Comparison of ENCODE assay signal across 20 cellular contexts in the genomic region with DNA sequence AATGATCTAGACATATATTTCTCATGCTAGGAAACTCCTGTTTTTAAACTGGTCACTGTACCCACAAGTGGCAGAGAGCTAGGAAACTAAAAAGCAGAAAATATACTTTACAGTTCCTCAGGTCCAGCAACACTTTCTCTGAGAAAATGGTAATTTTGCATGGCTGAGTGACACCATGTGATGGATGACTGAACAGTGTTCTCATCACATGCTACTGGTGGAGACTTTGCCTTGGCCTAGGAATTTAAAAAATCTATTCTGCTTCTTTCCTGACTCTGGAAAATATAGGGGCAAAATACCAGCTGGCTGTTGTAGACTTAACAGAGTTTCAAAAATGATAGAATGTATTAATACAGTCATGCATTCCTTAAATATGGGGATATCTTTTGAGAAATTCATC. TPM values are rescaled to one million over a fixed set of nuclear protein-coding genes. Genes with fewer than 3 reads are reported as not detected.
DNase-seq lines count a peak whose midpoint lies in the region; ATAC-seq and TF ChIP-seq lines count a peak whose summit lies in the region.
"Had no signal": no experiment of that assay in that cellular context is flagged by ENCODE, and none has a peak within 500 bp of the region (broad histone marks: within the 10 kb centered on the region; RNA-seq: fewer than 3 reads in every experiment).

No MANE protein-coding gene starts in this region.

- no peak overlapping the region for H3K4me2 ChIP-seq in trophoblast cell (ENCODE audit: low read length)

- H3K4me1 ChIP-seq in Caco-2 (peaks cover 36% of the 10 kb centered on the region), trophoblast cell (ENCODE audit: control insufficient read depth in 1 of 2, insufficient read depth in 2 of 2, low read length in 2 of 2) (peaks cover 3 to 7% of the 10 kb centered on the region in 2 experiments)

- H3K9me3 ChIP-seq in Caco-2 (no peaks in the 10 kb centered on the region), trophoblast cell (ENCODE audit: insufficient read depth, low read depth, low read length) (no peaks in the 10 kb centered on the region)
- H3K9me3 ChIP-seq: right lobe of liver had no signal

- H3K27me3 ChIP-seq in Caco-2 (replicated peaks; ENCODE audit: control insufficient read depth, insufficient read depth, low read length) (no peaks in the 10 kb centered on the region), trophoblast cell (ENCODE audit: insufficient read depth, low read length) (no peaks in the 10 kb centered on the region)
- H3K27me3 ChIP-seq: brain microvascular endothelial cell, right lobe of liver had no signal

- peak overlapping the region; percentile 72 for H3K27ac Mint-ChIP-seq in Caco-2 (ENCODE audit: unreplicated experiment)
- peak overlapping the region; percentile 84; the same call in 1 of the 2 replicates for H3K27ac Mint-ChIP-seq in WTC11
- no peak overlapping the region for H3K27ac Mint-ChIP-seq in activated CD4-positive, alpha-beta T cell treated with anti-CD3 and anti-CD28 coated beads for 36 hours
- H3K27ac Mint-ChIP-seq: dendritic cell treated with granulocyte-macrophage colony-stimulating factor and Interleukin-4, amounts not matched to agents 40 ng/mL and 50 ng/mL, for 4 days had no signal

- no peak overlapping the region for H3K23ac ChIP-seq in trophoblast cell (ENCODE audit: low read length)

- no peaks in the 10 kb centered on the region; the same call in 1 of the 2 replicates for H3K36me3 ChIP-seq in Caco-2 (ENCODE audit: control insufficient read depth, insufficient read depth, low read length)
- H3K36me3 ChIP-seq in trophoblast cell (ENCODE audit: control insufficient read depth in 1 of 2, insufficient read depth in 2 of 2, low read length in 2 of 2): peaks cover 13 to 18% of the 10 kb centered on the region in 2 experiments
- H3K36me3 ChIP-seq: brain microvascular endothelial cell, right lobe of liver had no signal

- DNase-seq in Caco-2 (no peak), WTC11 (ENCODE audit: low spot score) (no peak), iris pigment epithelial cell (ENCODE audit: low read depth) (peak; percentile 47), trophoblast cell (peak in 1 of 2 donors; percentile 71), epidermal melanocyte (ENCODE audit: insufficient read length, low spot score) (no peak), germinal center (ENCODE audit: low spot score) (no peak)
- DNase-seq in activated CD4-positive, alpha-beta T cell treated with anti-CD3 and anti-CD28 coated beads for 36 hours: no peak
- DNase-seq: ACHN; activated T-cell treated with anti-CD3 and anti-CD28 coated beads, Interleukin-2, amount 50 U/mL, for 48 hours; brain microvascular endothelial cell; HCEC 1CT; NCI-H1092; NCI-H2081 treated with DMSO at 0.1 percent for 48 hours; right lobe of liver; SHP77 treated with DMSO at 0.1 percent for 48 hours; stimulated activated naive CD8-positive, alpha-beta T cell treated with anti-CD3 and anti-CD28 coated beads, Interleukin-15, Interleukin-2, amounts not matched to agents 100 U/mL and 50 U/mL, for 24 hours had no signal

- H4K91ac ChIP-seq in trophoblast cell (ENCODE audit: low read depth, low read length): no peak overlapping the region

- H3K27me3 Mint-ChIP-seq in Caco-2 (ENCODE audit: insufficient read depth, unreplicated experiment): no peaks in the 10 kb centered on the region
- no peaks in the 10 kb centered on the region for H3K27me3 Mint-ChIP-seq in WTC11 (ENCODE audit: low read depth)
- H3K27me3 Mint-ChIP-seq in activated CD4-positive, alpha-beta T cell treated with anti-CD3 and anti-CD28 coated beads for 36 hours: no peaks in the 10 kb centered on the region
- H3K27me3 Mint-ChIP-seq: dendritic cell treated with granulocyte-macrophage colony-stimulating factor and Interleukin-4, amounts not matched to agents 40 ng/mL and 50 ng/mL, for 4 days had no signal

- H3K27ac ChIP-seq in trophoblast cell (ENCODE audit: low read depth, low read length): no peak overlapping the region
- H3K27ac ChIP-seq: brain microvascular endothelial cell, epithelial cell of prostate had no signal

- H3K4me1 Mint-ChIP-seq in Caco-2 (ENCODE audit: low read depth, unreplicated experiment): peaks cover 43% of the 10 kb centered on the region
- H3K4me1 Mint-ChIP-seq in WTC11: peaks cover 34% of the 10 kb centered on the region
- peaks cover 10% of the 10 kb centered on the region for H3K4me1 Mint-ChIP-seq in activated CD4-positive, alpha-beta T cell treated with anti-CD3 and anti-CD28 coated beads for 36 hours

- no peak for ATAC-seq in WTC11
- ATAC-seq in activated CD4-positive, alpha-beta T cell treated with anti-CD3 and anti-CD28 coated beads for 36 hours: no peak
- ATAC-seq in HG02870 (IDR thresholded peaks at IDR 0.05; ENCODE audit: unreplicated experiment): no peak
- ATAC-seq: stimulated activated naive CD8-positive, alpha-beta T cell treated with anti-CD3 and anti-CD28 coated beads, Interleukin-15, Interleukin-2, amounts not matched to agents 100 U/mL and 50 U/mL, for 24 hours had no signal

- no peak overlapping the region for H3K14ac ChIP-seq in trophoblast cell (ENCODE audit: low read length)

- peaks cover 14% of the 10 kb centered on the region for H3K79me2 ChIP-seq in trophoblast cell (ENCODE audit: control insufficient read depth, insufficient read depth, low read length, poor library complexity)

- POLR2A ChIA-PET in Caco-2 (lab: Charles Lee): no interaction called here
- POLR2A ChIA-PET in WTC11 (lab: Charles Lee): no interaction called here
- POLR2A ChIA-PET in activated CD4-positive, alpha-beta T cell treated with anti-CD3 and anti-CD28 coated beads for 36 hours (lab: Charles Lee): no interaction called here

- no TSS peak for BruUV-seq in Caco-2 (replicated peaks; lab: Mats Ljungman, UMichigan)

- intact Hi-C loops in Caco-2 (cut with micrococcal nuclease; ENCODE audit: unreplicated experiment): loop anchor here (5.0 kb wide), 2 partner anchors 36 to 59 kb away; no protein-coding TSS in a partner anchor
- intact Hi-C loops in activated CD4-positive, alpha-beta T cell treated with anti-CD3 and anti-CD28 coated beads for 36 hours (cut with DNase I, micrococcal nuclease): no loop called here

- no peak overlapping the region for H3K9ac ChIP-seq in trophoblast cell (ENCODE audit: low read length)

- H3K4ac ChIP-seq in trophoblast cell (ENCODE audit: low read depth, low read length): peak overlapping the region; percentile 33

- H3K4me3 ChIP-seq in Caco-2 (ENCODE audit: low read depth, low read length): no peak overlapping the region
- no peak overlapping the region for H3K4me3 ChIP-seq in trophoblast cell (ENCODE audit: low read depth, low read length)
- H3K4me3 ChIP-seq: right lobe of liver had no signal

- H3K4me3 Mint-ChIP-seq in Caco-2 (ENCODE audit: unreplicated experiment) (no peak overlapping the region), WTC11 (no peak overlapping the region)
- H3K4me3 Mint-ChIP-seq in activated CD4-positive, alpha-beta T cell treated with anti-CD3 and anti-CD28 coated beads for 36 hours: no peak overlapping the region
- H3K4me3 Mint-ChIP-seq: dendritic cell treated with granulocyte-macrophage colony-stimulating factor and Interleukin-4, amounts not matched to agents 40 ng/mL and 50 ng/mL, for 4 days had no signal

- H3K36me3 Mint-ChIP-seq in Caco-2 (ENCODE audit: insufficient read depth, unreplicated experiment) (peaks cover 86% of the 10 kb centered on the region), WTC11 (no peaks in the 10 kb centered on the region)
- H3K36me3 Mint-ChIP-seq in activated CD4-positive, alpha-beta T cell treated with anti-CD3 and anti-CD28 coated beads for 36 hours (ENCODE audit: low read depth): no peaks in the 10 kb centered on the region
- H3K36me3 Mint-ChIP-seq: immature natural killer cell had no signal

- no peak overlapping the region for H4K12ac ChIP-seq in trophoblast cell (ENCODE audit: low read depth, low read length)

- TF ChIP-seq CTCF in Caco-2 (IDR thresholded peaks at IDR 0.05; ENCODE audit: insufficient read depth in 1 of 2, low read depth in 1 of 2, low read length in 1 of 2, severe bottlenecking in 1 of 2, unreplicated experiment in 1 of 2): no peak
- no peak for TF ChIP-seq CTCF in WTC11 (IDR thresholded peaks at IDR 0.05)

- no peaks in the 10 kb centered on the region for H3K9me3 Mint-ChIP-seq in Caco-2 (ENCODE audit: unreplicated experiment)
- H3K9me3 Mint-ChIP-seq in WTC11: no peaks in the 10 kb centered on the region
- H3K9me3 Mint-ChIP-seq in activated CD4-positive, alpha-beta T cell treated with anti-CD3 and anti-CD28 coated beads for 36 hours (ENCODE audit: low read depth): no peaks in the 10 kb centered on the region

- no peak overlapping the region for H4K8ac ChIP-seq in trophoblast cell (ENCODE audit: low read depth, low read length)

- no peak overlapping the region for H2BK120ac ChIP-seq in trophoblast cell (ENCODE audit: insufficient read depth, low read length, poor library complexity)

- H3K18ac ChIP-seq in trophoblast cell (ENCODE audit: low read length): no peak overlapping the region

- no peaks in the 10 kb centered on the region for H3K79me1 ChIP-seq in trophoblast cell (ENCODE audit: low read length)

- no peak overlapping the region for H2AK5ac ChIP-seq in trophoblast cell (ENCODE audit: low read length)

- H2BK5ac ChIP-seq in trophoblast cell (ENCODE audit: low read depth, low read length, poor library complexity): no peak overlapping the region

- no peak overlapping the region for H2AFZ ChIP-seq in trophoblast cell (ENCODE audit: insufficient read depth, low read length, poor library complexity)

- CTCF ChIA-PET in Caco-2 (lab: Charles Lee): no interaction called here
- CTCF ChIA-PET in WTC11 (lab: Charles Lee): no interaction called here
- CTCF ChIA-PET in activated CD4-positive, alpha-beta T cell treated with anti-CD3 and anti-CD28 coated beads for 36 hours (lab: Charles Lee): no interaction called here

- H2BK12ac ChIP-seq in trophoblast cell (ENCODE audit: low read length): no peak overlapping the region

TF ChIP-seq in WTC11, 78 proteins besides CTCF, POLR2A, EP300 and RAD21 (continues in another document):
- TF ChIP-seq JUN (CRISPR knock-in tag; IDR thresholded peaks at IDR 0.05): no peak
- no peak for TF ChIP-seq ZNF232 (CRISPR knock-in tag; IDR thresholded peaks at IDR 0.05)
- TF ChIP-seq, protein P1, sequence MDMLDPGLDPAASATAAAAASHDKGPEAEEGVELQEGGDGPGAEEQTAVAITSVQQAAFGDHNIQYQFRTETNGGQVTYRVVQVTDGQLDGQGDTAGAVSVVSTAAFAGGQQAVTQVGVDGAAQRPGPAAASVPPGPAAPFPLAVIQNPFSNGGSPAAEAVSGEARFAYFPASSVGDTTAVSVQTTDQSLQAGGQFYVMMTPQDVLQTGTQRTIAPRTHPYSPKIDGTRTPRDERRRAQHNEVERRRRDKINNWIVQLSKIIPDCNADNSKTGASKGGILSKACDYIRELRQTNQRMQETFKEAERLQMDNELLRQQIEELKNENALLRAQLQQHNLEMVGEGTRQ (CRISPR knock-in tag; IDR thresholded peaks at IDR 0.05): no peak
- no peak for TF ChIP-seq ZNF671 (CRISPR knock-in tag; IDR thresholded peaks at IDR 0.05)
- TF ChIP-seq NFYB (CRISPR knock-in tag; conservative IDR thresholded peaks at IDR 0.05; ENCODE audit: low read depth): no peak
- TF ChIP-seq ZNF396 (CRISPR knock-in tag; IDR thresholded peaks at IDR 0.05; ENCODE audit: borderline replicate concordance): no peak
- TF ChIP-seq JAZF1 (CRISPR knock-in tag; IDR thresholded peaks at IDR 0.05): no peak

RNA-seq across cellular contexts. Expression of a gene that starts 50.0 kb away (rescaled TPM):
- total RNA-seq in Caco-2 (2022) (41.9 and 45.6 TPM in 2 replicates), WTC11 (2021) (27.5 to 31.2 TPM (median 28.9 TPM) in 3 replicates)
- 33.1 and 34.6 TPM in 2 replicates for polyA plus RNA-seq in trophoblast cell (2013)
- total RNA-seq in activated CD4-positive, alpha-beta T cell treated with anti-CD3 and anti-CD28 coated beads for 36 hours: 1 to 10 TPM; 1.6 TPM

Comparison
In these comparisons a context has a peak if more than half of its experiments do, and no peak if none do; other contexts are left out.
1. RNA of a gene that starts 50.0 kb away (total RNA-seq): 41.9 to 45.6 TPM in Caco-2 and 27.5 to 31.2 TPM in WTC11; 1.6 TPM in activated CD4-positive, alpha-beta T cell treated with anti-CD3 and anti-CD28 coated beads for 36 hours; every median in the first group is over 10 times any median in the second.